ENCODE assay signal across 9 cellular contexts in genomic region chr2:188983427-188984101, GRCh38. TPM values are rescaled to one million over a fixed set of nuclear protein-coding genes. Genes with fewer than 3 reads are reported as not detected.
DNase-seq lines count a peak whose midpoint lies in the region; ATAC-seq, FAIRE-seq and TF ChIP-seq lines count a peak whose summit lies in the region.
"Had no signal": no experiment of that assay in that cellular context is flagged by ENCODE, and none has a peak within 500 bp of the region (broad histone marks: within the 10 kb centered on the region; RNA-seq: fewer than 3 reads in every experiment).

No MANE protein-coding gene starts in this region.

- no peaks in the 10 kb centered on the region for H3K9me1 ChIP-seq in endothelial cell of umbilical vein (replicated peaks; ENCODE audit: control insufficient read depth, extremely low read depth, insufficient read depth, low read length)

- no peaks in the 10 kb centered on the region for H3K27me3 Mint-ChIP-seq in osteocyte (ENCODE audit: unreplicated experiment)
- no peaks in the 10 kb centered on the region for H3K27me3 Mint-ChIP-seq in CD8-positive, alpha-beta memory T cell

- DNase-seq in GM04503 (ENCODE audit: low read depth) (peak; percentile 65), NCI-H446 treated with DMSO at 0.1 percent for 48 hours (lab: John Stamatoyannopoulos, UW) (peak; percentile 16), endothelial cell of umbilical vein (ENCODE audit: low read depth, low spot score) (peak; percentile 37), osteocyte (ENCODE audit: extremely low spot score, unreplicated experiment) (no peak), Karpas-422 (no peak), GF-D8 (lab: John Stamatoyannopoulos, UW) (no peak)
- no peak for DNase-seq in CD8-positive, alpha-beta memory T cell
- DNase-seq: stimulated activated CD4-positive, alpha-beta T cell treated with anti-CD3 and anti-CD28 coated beads, Interleukin-4, amount 100 ng/mL, for 24 hours had no signal

- H3K27me3 ChIP-seq in endothelial cell of umbilical vein (ENCODE audit: control insufficient read depth in 2 of 2, insufficient read depth in 2 of 2, low read length in 2 of 2) (no peaks in the 10 kb centered on the region), Karpas-422 (ENCODE audit: low read length) (no peaks in the 10 kb centered on the region)
- no peaks in the 10 kb centered on the region for H3K27me3 ChIP-seq in CD8-positive, alpha-beta memory T cell (ENCODE audit: insufficient read depth, low read length, poor library complexity, severe bottlenecking)

- no peak for TF ChIP-seq POLR2A in endothelial cell of umbilical vein (IDR thresholded peaks at IDR 0.05; ENCODE audit: low read depth, low read length)

- H3K27ac ChIP-seq in endothelial cell of umbilical vein (ENCODE audit: insufficient read depth, low read depth, low read length) (no peak overlapping the region), Karpas-422 (ENCODE audit: low read length) (no peak overlapping the region)
- no peak overlapping the region for H3K27ac ChIP-seq in CD8-positive, alpha-beta memory T cell (ENCODE audit: low read depth, low read length)

- H2AFZ ChIP-seq in endothelial cell of umbilical vein (ENCODE audit: low read depth, low read length) (no peak overlapping the region), Karpas-422 (ENCODE audit: low read length) (no peak overlapping the region)

- no TSS peak for BruUV-seq in endothelial cell of umbilical vein (replicated peaks; lab: Mats Ljungman, UMichigan)

- H3K36me3 ChIP-seq in endothelial cell of umbilical vein (ENCODE audit: control insufficient read depth in 2 of 2, extremely low read depth in 1 of 2, insufficient read depth in 2 of 2, low read length in 2 of 2) = no peaks in the 10 kb centered on the region
- H3K36me3 ChIP-seq in CD8-positive, alpha-beta memory T cell (ENCODE audit: insufficient read depth, low read length) = no peaks in the 10 kb centered on the region
- H3K36me3 ChIP-seq in Karpas-422 (ENCODE audit: insufficient read depth, low read length) = no peaks in the 10 kb centered on the region

- CTCF ChIA-PET in endothelial cell of umbilical vein (lab: Charles Lee) = interaction anchor here (0.7 to 5.5 kb wide), 47 partner anchors 9 to 1401 kb away, joined by 3 to 250 read pairs (median 4); partner anchors contain the start of gene COL3A1
- CTCF ChIA-PET in CD8-positive, alpha-beta memory T cell (lab: Charles Lee) = no interaction called here

- POLR2A ChIA-PET in endothelial cell of umbilical vein (lab: Charles Lee) = interaction anchor here (0.8 kb wide), 1 partner anchor 457 kb away, joined by 3 read pairs; no protein-coding TSS in a partner anchor
- POLR2A ChIA-PET in CD8-positive, alpha-beta memory T cell (lab: Charles Lee) = no interaction called here

- peak; percentile 35 for TF ChIP-seq CTCF in endothelial cell of umbilical vein (IDR thresholded peaks at IDR 0.05; ENCODE audit: extremely low read depth in 1 of 2, insufficient read depth in 1 of 2, low read depth in 1 of 2, low read length in 2 of 2)
- TF ChIP-seq CTCF in osteocyte (IDR thresholded peaks at IDR 0.05) = peak; percentile 57

- H3K79me2 ChIP-seq in endothelial cell of umbilical vein (ENCODE audit: control insufficient read depth, insufficient read depth, low read length) (no peaks in the 10 kb centered on the region), Karpas-422 (ENCODE audit: low read length) (no peaks in the 10 kb centered on the region)

- H3K9me2 ChIP-seq in Karpas-422 (replicated peaks; ENCODE audit: insufficient read depth, low read length) = no peaks in the 10 kb centered on the region

- H3K4me3 Mint-ChIP-seq in osteocyte (ENCODE audit: unreplicated experiment) = peak overlapping the region; percentile 44
- no peak overlapping the region for H3K4me3 Mint-ChIP-seq in CD8-positive, alpha-beta memory T cell

- H3K9ac ChIP-seq in endothelial cell of umbilical vein (replicated peaks; ENCODE audit: extremely low read depth, insufficient read depth, low read length) (no peak overlapping the region), Karpas-422 (ENCODE audit: low read length) (no peak overlapping the region)

- H3K4me3 ChIP-seq in endothelial cell of umbilical vein (replicated peaks in 1 of 3; ENCODE audit: insufficient read depth in 1 of 3, low read depth in 1 of 3, low read length in 3 of 3) (no peak overlapping the region), Karpas-422 (ENCODE audit: low read length) (no peak overlapping the region)
- no peak overlapping the region for H3K4me3 ChIP-seq in CD8-positive, alpha-beta memory T cell (ENCODE audit: low read length)

- dilution Hi-C loops in endothelial cell of umbilical vein (cut with MboI; ENCODE audit: extremely low pct_ligation_motif_present, low sequenced_read_pairs) = no loop called here

- H3K4me1 ChIP-seq in endothelial cell of umbilical vein (ENCODE audit: control insufficient read depth, extremely low read depth, insufficient read depth, low read length) (peaks cover 11% of the 10 kb centered on the region), Karpas-422 (ENCODE audit: low read length) (no peaks in the 10 kb centered on the region)
- no peaks in the 10 kb centered on the region for H3K4me1 ChIP-seq in CD8-positive, alpha-beta memory T cell (ENCODE audit: insufficient read depth, low read length)

- no peaks in the 10 kb centered on the region for H3K9me3 Mint-ChIP-seq in osteocyte (ENCODE audit: unreplicated experiment)
- no peaks in the 10 kb centered on the region for H3K9me3 Mint-ChIP-seq in CD8-positive, alpha-beta memory T cell

- FAIRE-seq in endothelial cell of umbilical vein (lab: Jason Lieb, UNC) = peak; percentile 55

- H3K9me3 ChIP-seq in endothelial cell of umbilical vein (replicated peaks; ENCODE audit: control insufficient read depth, insufficient read depth, low read length) (no peaks in the 10 kb centered on the region), Karpas-422 (ENCODE audit: low read length) (no peaks in the 10 kb centered on the region)
- H3K9me3 ChIP-seq in CD8-positive, alpha-beta memory T cell (ENCODE audit: low read length) = no peaks in the 10 kb centered on the region

- peak overlapping the region; percentile 93 for H3K27ac Mint-ChIP-seq in osteocyte (ENCODE audit: unreplicated experiment)
- no peak overlapping the region for H3K27ac Mint-ChIP-seq in CD8-positive, alpha-beta memory T cell

- no peaks in the 10 kb centered on the region for H4K20me1 ChIP-seq in endothelial cell of umbilical vein (replicated peaks; ENCODE audit: control insufficient read depth, extremely low read depth, insufficient read depth, low read length)
- no peaks in the 10 kb centered on the region for H4K20me1 ChIP-seq in Karpas-422 (ENCODE audit: insufficient read depth, low read depth, low read length)

- H3K4me2 ChIP-seq in endothelial cell of umbilical vein (ENCODE audit: insufficient read depth, low read length) = no peak overlapping the region
- H3K4me2 ChIP-seq in Karpas-422 (ENCODE audit: low read depth, low read length, poor library complexity, severe bottlenecking) = no peak overlapping the region

- ATAC-seq in GM21529 (IDR thresholded peaks at IDR 0.05; ENCODE audit: unreplicated experiment) = no peak

- H3K36me3 Mint-ChIP-seq in osteocyte (ENCODE audit: unreplicated experiment) = peaks cover 58% of the 10 kb centered on the region
- no peaks in the 10 kb centered on the region for H3K36me3 Mint-ChIP-seq in CD8-positive, alpha-beta memory T cell

- H3K4me1 Mint-ChIP-seq in osteocyte (ENCODE audit: unreplicated experiment) = peaks cover 80% of the 10 kb centered on the region
- peaks cover 0 to 6% (median 3%) of the 10 kb centered on the region in 3 donors for H3K4me1 Mint-ChIP-seq in CD8-positive, alpha-beta memory T cell

- intact Hi-C loops in endothelial cell of umbilical vein (cut with micrococcal nuclease) = no loop called here

TF ChIP-seq in endothelial cell of umbilical vein, 7 proteins besides CTCF, POLR2A, EP300 and RAD21:
- TF ChIP-seq JUN (IDR thresholded peaks at IDR 0.05; ENCODE audit: borderline replicate concordance, insufficient read depth, insufficient read length, low read depth) = no peak
- no peak for TF ChIP-seq FOS (IDR thresholded peaks at IDR 0.05; ENCODE audit: borderline replicate concordance, insufficient read depth, low read length)
- TF ChIP-seq GATA2 (IDR thresholded peaks at IDR 0.05; ENCODE audit: insufficient read depth, insufficient read length, low read depth, low read length) = no peak
- TF ChIP-seq POLR2AphosphoS5 (IDR thresholded peaks at IDR 0.05; ENCODE audit: insufficient read depth, low read depth, low read length) = no peak
- TF ChIP-seq MYC (IDR thresholded peaks at IDR 0.05; ENCODE audit: low read depth, low read length) = no peak
- no peak for TF ChIP-seq MAX (IDR thresholded peaks at IDR 0.05; ENCODE audit: insufficient read depth, insufficient read length)
- TF ChIP-seq EZH2 (IDR thresholded peaks at IDR 0.05; ENCODE audit: borderline replicate concordance, low read depth, low read length, severe bottlenecking) = no peak

RNA-seq across cellular contexts. Expression of gene COL3A1, which starts 9.4 kb away (rescaled TPM):
- total RNA-seq in endothelial cell of umbilical vein (1.3 and 8.7 TPM in 2 replicates), osteocyte (7,546 and 8,171 TPM in 2 replicates)
- 2.1 and 2.3 TPM in 2 replicates for polyA plus RNA-seq in endothelial cell of umbilical vein
- polyA plus RNA-seq in endothelial cell of umbilical vein (2011; cell fraction: cytosol; rRNA removed) = 1.4 and 1.5 TPM in 2 replicates
- polyA plus RNA-seq in endothelial cell of umbilical vein (2011; cell fraction: nucleus; rRNA removed) = 3.7 and 4.2 TPM in 2 replicates
- polyA plus RNA-seq in endothelial cell of umbilical vein (2012) = 0.55 and 0.85 TPM in 2 replicates
- 4.4 and 5.5 TPM in 2 replicates for polyA minus RNA-seq in endothelial cell of umbilical vein
- not detected for polyA minus RNA-seq in endothelial cell of umbilical vein (2011; cell fraction: cytosol; rRNA and poly(A)+ RNA removed)
- 2.3 and 2.4 TPM in 2 replicates for polyA minus RNA-seq in endothelial cell of umbilical vein (2011; cell fraction: nucleus; rRNA and poly(A)+ RNA removed)
- total RNA-seq in CD8-positive, alpha-beta memory T cell = under 1 TPM; 0.07 to 0.09 TPM
- polyA plus RNA-seq in CD8-positive, alpha-beta memory T cell = not detected
- total RNA-seq in Karpas-422 (2014; rRNA removed; shearing (Covaris generic); ENCODE audit: low replicate concordance) = not detected in 2 replicates

Comparison
In these comparisons a context has a peak if more than half of its experiments do, and no peak if none do; other contexts are left out.
1. DNase-seq: peak in GM04503 (single experiment), NCI-H446 treated with DMSO at 0.1 percent for 48 hours (single experiment) and endothelial cell of umbilical vein (single experiment); none in osteocyte (single experiment), CD8-positive, alpha-beta memory T cell (0 of 5), Karpas-422 (single experiment) and GF-D8 (single experiment).
2. RNA of gene COL3A1, which starts 9.4 kb away (total RNA-seq): 7,546 to 8,171 TPM in osteocyte; 1.3 to 8.7 TPM in endothelial cell of umbilical vein, 0.07 to 0.09 TPM in CD8-positive, alpha-beta memory T cell and not detected in Karpas-422; every median in the first group is over 100 times any median in the second.